In the genomic region with DNA sequence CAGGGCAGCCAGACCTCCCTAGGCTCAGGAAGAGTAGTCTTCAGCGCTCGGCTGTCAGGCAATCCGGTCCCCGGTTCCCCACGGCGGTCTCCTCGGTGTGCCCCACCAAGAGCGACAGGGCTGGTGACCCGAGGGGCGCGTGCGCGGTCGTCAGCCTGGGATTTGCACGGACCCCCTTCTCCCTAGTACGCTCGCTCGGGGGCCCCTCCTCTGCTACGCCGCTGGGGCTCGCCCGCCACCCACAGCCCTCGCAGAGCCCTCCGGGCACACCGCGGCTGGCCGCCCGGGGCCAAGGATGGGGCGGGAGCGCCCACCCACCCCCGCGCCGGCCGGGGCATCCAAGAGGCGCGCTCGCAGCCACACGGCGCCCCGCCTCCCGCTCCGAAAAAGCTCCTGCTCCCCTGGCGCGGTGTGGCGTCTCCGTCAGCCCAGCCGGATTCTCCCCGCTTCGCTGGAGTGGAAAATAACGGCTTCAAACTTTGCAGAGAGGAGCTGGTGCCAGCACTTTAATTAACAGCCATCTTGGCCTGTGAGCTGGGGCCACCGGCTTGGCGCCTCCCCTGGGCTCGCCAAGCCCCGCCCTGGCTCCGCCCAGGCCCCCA, we compare ENCODE assay signal across 8 cellular contexts. TPM values are rescaled to one million over a fixed set of nuclear protein-coding genes. Genes with fewer than 3 reads are reported as not detected.
DNase-seq lines count a peak whose midpoint lies in the region; ATAC-seq and TF ChIP-seq lines count a peak whose summit lies in the region.

No MANE protein-coding gene starts in this region.

- peaks cover 47% of the 10 kb centered on the region for H3K27me3 Mint-ChIP-seq in central memory CD8-positive, alpha-beta T cell

- DNase-seq in Daoy (ENCODE audit: low read depth) (peak; percentile 70), NCI-H1694 treated with DMSO at 0.1 percent for 48 hours (lab: John Stamatoyannopoulos, UW) (peak; percentile 73), lower lobe of right lung (no peak), tibial nerve (ENCODE audit: low spot score in 2 of 2) (no peak), middle frontal gyrus (ENCODE audit: extremely low spot score, low spot score) (no peak)
- no peak for DNase-seq in central memory CD8-positive, alpha-beta T cell (ENCODE audit: low spot score in 2 of 2)

- no peaks in the 10 kb centered on the region for H3K36me3 ChIP-seq in lower lobe of right lung
- H3K36me3 ChIP-seq in tibial nerve, result no peaks in the 10 kb centered on the region

- ATAC-seq in central memory CD8-positive, alpha-beta T cell (replicated peaks; ENCODE audit: extremely low read depth, poor library complexity, severe bottlenecking), result no peak
- ATAC-seq in lower lobe of right lung (no peak), GM21367 (IDR thresholded peaks at IDR 0.05; ENCODE audit: unreplicated experiment) (no peak), GM18858 (IDR thresholded peaks at IDR 0.05; ENCODE audit: unreplicated experiment) (no peak)

- H3K27me3 ChIP-seq in lower lobe of right lung (ENCODE audit: low read depth) (peaks cover 56% of the 10 kb centered on the region), tibial nerve (peaks cover 4 to 52% of the 10 kb centered on the region in 2 donors)

- intact Hi-C loops in lower lobe of right lung (cut with DNase I), result no loop called here

- no peak for TF ChIP-seq EP300 in tibial nerve (IDR thresholded peaks at IDR 0.05)

- H3K27ac Mint-ChIP-seq in central memory CD8-positive, alpha-beta T cell (ENCODE audit: low read depth), result no peak overlapping the region

- H3K4me1 Mint-ChIP-seq in central memory CD8-positive, alpha-beta T cell, result peaks cover 27% of the 10 kb centered on the region

- 2 to 8% methylated on average over 6 to 20 of the region's 55 CpGs for WGBS in tibial nerve, 2 donors

- no peak for TF ChIP-seq CTCF in lower lobe of right lung (IDR thresholded peaks at IDR 0.05)
- no peak for TF ChIP-seq CTCF in tibial nerve (IDR thresholded peaks at IDR 0.05)

- H3K4me3 ChIP-seq in lower lobe of right lung (peak overlapping the region; percentile 44), tibial nerve (peak overlapping the region; percentile 24 to 56 (median 32))

- H3K36me3 Mint-ChIP-seq in central memory CD8-positive, alpha-beta T cell (ENCODE audit: insufficient read depth), result peaks cover 2% of the 10 kb centered on the region

- TF ChIP-seq POLR2A in tibial nerve (IDR thresholded peaks at IDR 0.05), result no peak

- H3K27ac ChIP-seq in lower lobe of right lung, result no peak overlapping the region
- H3K27ac ChIP-seq in tibial nerve, result peak overlapping the region in 3 of 4 donors; percentile 22 to 71 (median 26)

- no peaks in the 10 kb centered on the region for H3K9me3 Mint-ChIP-seq in central memory CD8-positive, alpha-beta T cell

- H3K4me1 ChIP-seq in lower lobe of right lung, result peaks cover 31% of the 10 kb centered on the region
- peaks cover 0 to 42% (median 22%) of the 10 kb centered on the region in 4 donors for H3K4me1 ChIP-seq in tibial nerve

- peak overlapping the region; percentile 58 for H3K4me3 Mint-ChIP-seq in central memory CD8-positive, alpha-beta T cell

- H3K9me3 ChIP-seq in lower lobe of right lung, result no peaks in the 10 kb centered on the region
- H3K9me3 ChIP-seq in tibial nerve, result no peaks in the 10 kb centered on the region

RNA-seq across cellular contexts. Expression of a gene that starts 2.1 kb away (rescaled TPM):
- 1.2 and 4.9 TPM in 2 replicates for total RNA-seq in Daoy (2014; rRNA removed; shearing (Covaris generic))
- total RNA-seq in lower lobe of right lung (not detected), tibial nerve (10 to 100 TPM in 3 of 4 donors, 1 to 10 TPM in 1; 9.8 to 25.5 (median 21.2) TPM)

RNA-seq across cellular contexts. Expression of a gene that starts 22.7 kb away (rescaled TPM):
- 4.9 and 8.4 TPM in 2 replicates for total RNA-seq in Daoy (2014; rRNA removed; shearing (Covaris generic))
- 0.89 TPM for total RNA-seq in lower lobe of right lung
- under 1 TPM in 2 of 4 donors, not detected in 2; 0.30 to 0.66 TPM for total RNA-seq in tibial nerve

RNA-seq across cellular contexts. Expression of a gene that starts 54.9 kb away (rescaled TPM):
- total RNA-seq in Daoy (2014; rRNA removed; shearing (Covaris generic)), result 2.4 TPM in 1 of 2 replicates, not detected in the other
- total RNA-seq in lower lobe of right lung, result not detected
- total RNA-seq in tibial nerve, result 10 to 100 TPM in 1 of 4 donors, 1 to 10 TPM in 3; 1.6 to 37.2 (median 7.3) TPM

Comparison
In these comparisons a context has a peak if more than half of its experiments do, and no peak if none do; other contexts are left out.
1. DNase-seq: peak in Daoy (single experiment) and NCI-H1694 treated with DMSO at 0.1 percent for 48 hours (single experiment); none in central memory CD8-positive, alpha-beta T cell (0 of 2), lower lobe of right lung (single experiment), tibial nerve (0 of 2) and middle frontal gyrus (single experiment).